ENCODE assay signal across 3 cellular contexts in the genomic region with DNA sequence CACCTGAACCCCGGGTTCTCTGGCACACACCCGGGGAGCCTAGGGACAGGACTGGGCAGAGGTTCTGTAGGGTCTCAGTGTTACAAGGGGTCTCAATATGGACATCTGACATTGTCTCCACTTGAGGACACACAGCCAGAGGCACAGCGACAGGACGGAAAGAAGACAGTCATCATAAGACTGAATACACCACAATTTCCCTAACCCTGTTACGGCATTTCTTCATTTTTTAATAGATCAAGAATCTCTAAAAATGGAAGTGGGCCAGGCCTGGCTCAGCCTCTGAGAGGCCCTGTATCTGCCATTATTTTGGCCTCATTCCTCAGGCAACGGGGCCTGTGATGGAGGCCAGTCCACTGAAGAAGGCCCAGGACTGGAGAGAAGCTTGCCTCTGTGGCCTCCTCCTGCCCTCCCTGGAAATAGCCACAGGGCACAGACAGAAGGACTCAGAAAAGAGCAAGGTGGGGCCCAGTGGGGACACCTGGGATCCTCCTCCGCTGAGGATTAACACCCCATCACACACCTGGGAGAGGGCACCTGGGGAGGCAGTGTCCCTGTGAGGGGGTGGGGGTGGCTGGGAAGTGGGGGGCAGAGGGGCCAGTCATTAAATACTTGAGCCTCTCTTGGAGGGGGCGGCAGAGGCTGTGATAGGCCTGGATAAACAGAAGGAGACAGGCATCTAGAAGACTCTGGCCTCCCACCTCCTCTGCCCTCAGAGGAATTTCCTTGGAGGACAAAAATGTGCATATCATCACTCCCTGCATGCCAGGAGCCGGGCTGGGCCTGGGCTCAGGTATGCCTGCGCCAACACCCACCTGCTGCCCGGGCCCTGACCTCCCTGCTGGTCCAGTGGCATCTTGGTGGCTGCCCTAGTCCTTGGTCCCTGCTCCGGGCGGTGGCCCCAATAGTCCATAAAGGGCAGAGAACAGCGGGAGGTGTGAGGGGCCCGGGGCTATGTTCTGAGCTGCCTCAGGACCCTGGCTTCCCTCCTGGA.
TF ChIP-seq lines count a peak whose summit lies in the region.

No MANE protein-coding gene starts in this region.

TF ChIP-seq in SK-N-SH treated with all-trans-retinoic acid at 6 μM for 48 hours, 23 proteins besides CTCF, POLR2A, EP300 and RAD21 (continues in another document):
- TF ChIP-seq, protein P1, sequence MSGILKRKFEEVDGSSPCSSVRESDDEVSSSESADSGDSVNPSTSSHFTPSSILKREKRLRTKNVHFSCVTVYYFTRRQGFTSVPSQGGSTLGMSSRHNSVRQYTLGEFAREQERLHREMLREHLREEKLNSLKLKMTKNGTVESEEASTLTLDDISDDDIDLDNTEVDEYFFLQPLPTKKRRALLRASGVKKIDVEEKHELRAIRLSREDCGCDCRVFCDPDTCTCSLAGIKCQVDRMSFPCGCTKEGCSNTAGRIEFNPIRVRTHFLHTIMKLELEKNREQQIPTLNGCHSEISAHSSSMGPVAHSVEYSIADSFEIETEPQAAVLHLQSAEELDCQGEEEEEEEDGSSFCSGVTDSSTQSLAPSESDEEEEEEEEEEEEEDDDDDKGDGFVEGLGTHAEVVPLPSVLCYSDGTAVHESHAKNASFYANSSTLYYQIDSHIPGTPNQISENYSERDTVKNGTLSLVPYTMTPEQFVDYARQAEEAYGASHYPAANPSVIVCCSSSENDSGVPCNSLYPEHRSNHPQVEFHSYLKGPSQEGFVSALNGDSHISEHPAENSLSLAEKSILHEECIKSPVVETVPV (CRISPR knock-in tag; IDR thresholded peaks at IDR 0.05) = no peak
- no peak for TF ChIP-seq ISL1 (CRISPR knock-in tag; IDR thresholded peaks at IDR 0.05)
- no peak for TF ChIP-seq OSR1 (CRISPR knock-in tag; IDR thresholded peaks at IDR 0.05)
- no peak for TF ChIP-seq ZC3H10 (CRISPR knock-in tag; IDR thresholded peaks at IDR 0.05)
- no peak for TF ChIP-seq CSDC2 (CRISPR knock-in tag; IDR thresholded peaks at IDR 0.05)
- TF ChIP-seq, protein P2, sequence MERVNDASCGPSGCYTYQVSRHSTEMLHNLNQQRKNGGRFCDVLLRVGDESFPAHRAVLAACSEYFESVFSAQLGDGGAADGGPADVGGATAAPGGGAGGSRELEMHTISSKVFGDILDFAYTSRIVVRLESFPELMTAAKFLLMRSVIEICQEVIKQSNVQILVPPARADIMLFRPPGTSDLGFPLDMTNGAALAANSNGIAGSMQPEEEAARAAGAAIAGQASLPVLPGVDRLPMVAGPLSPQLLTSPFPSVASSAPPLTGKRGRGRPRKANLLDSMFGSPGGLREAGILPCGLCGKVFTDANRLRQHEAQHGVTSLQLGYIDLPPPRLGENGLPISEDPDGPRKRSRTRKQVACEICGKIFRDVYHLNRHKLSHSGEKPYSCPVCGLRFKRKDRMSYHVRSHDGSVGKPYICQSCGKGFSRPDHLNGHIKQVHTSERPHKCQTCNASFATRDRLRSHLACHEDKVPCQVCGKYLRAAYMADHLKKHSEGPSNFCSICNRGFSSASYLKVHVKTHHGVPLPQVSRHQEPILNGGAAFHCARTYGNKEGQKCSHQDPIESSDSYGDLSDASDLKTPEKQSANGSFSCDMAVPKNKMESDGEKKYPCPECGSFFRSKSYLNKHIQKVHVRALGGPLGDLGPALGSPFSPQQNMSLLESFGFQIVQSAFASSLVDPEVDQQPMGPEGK (CRISPR knock-in tag; IDR thresholded peaks at IDR 0.05; ENCODE audit: borderline replicate concordance) = no peak
- no peak for TF ChIP-seq TOX (CRISPR knock-in tag; IDR thresholded peaks at IDR 0.05; ENCODE audit: borderline replicate concordance)
- TF ChIP-seq GLIS3 (CRISPR knock-in tag; IDR thresholded peaks at IDR 0.05) = no peak
- TF ChIP-seq, protein P3, sequence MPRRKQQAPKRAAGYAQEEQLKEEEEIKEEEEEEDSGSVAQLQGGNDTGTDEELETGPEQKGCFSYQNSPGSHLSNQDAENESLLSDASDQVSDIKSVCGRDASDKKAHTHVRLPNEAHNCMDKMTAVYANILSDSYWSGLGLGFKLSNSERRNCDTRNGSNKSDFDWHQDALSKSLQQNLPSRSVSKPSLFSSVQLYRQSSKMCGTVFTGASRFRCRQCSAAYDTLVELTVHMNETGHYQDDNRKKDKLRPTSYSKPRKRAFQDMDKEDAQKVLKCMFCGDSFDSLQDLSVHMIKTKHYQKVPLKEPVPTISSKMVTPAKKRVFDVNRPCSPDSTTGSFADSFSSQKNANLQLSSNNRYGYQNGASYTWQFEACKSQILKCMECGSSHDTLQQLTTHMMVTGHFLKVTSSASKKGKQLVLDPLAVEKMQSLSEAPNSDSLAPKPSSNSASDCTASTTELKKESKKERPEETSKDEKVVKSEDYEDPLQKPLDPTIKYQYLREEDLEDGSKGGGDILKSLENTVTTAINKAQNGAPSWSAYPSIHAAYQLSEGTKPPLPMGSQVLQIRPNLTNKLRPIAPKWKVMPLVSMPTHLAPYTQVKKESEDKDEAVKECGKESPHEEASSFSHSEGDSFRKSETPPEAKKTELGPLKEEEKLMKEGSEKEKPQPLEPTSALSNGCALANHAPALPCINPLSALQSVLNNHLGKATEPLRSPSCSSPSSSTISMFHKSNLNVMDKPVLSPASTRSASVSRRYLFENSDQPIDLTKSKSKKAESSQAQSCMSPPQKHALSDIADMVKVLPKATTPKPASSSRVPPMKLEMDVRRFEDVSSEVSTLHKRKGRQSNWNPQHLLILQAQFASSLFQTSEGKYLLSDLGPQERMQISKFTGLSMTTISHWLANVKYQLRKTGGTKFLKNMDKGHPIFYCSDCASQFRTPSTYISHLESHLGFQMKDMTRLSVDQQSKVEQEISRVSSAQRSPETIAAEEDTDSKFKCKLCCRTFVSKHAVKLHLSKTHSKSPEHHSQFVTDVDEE (CRISPR knock-in tag; IDR thresholded peaks at IDR 0.05) = no peak
- no peak for TF ChIP-seq TCF4 (CRISPR knock-in tag; IDR thresholded peaks at IDR 0.05; ENCODE audit: borderline replicate concordance)

TF ChIP-seq in SK-N-SH, 30 proteins besides CTCF, POLR2A, EP300 and RAD21:
- no peak for TF ChIP-seq RFX5 (IDR thresholded peaks at IDR 0.05; ENCODE audit: low read length)
- TF ChIP-seq, protein P4, sequence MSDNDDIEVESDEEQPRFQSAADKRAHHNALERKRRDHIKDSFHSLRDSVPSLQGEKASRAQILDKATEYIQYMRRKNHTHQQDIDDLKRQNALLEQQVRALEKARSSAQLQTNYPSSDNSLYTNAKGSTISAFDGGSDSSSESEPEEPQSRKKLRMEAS (IDR thresholded peaks at IDR 0.05; ENCODE audit: low read depth) = no peak
- TF ChIP-seq TCF12 (IDR thresholded peaks at IDR 0.05) = no peak
- no peak for TF ChIP-seq GATA2 (CRISPR knock-in tag; IDR thresholded peaks at IDR 0.05)
- no peak for TF ChIP-seq NRF1 (IDR thresholded peaks at IDR 0.05; ENCODE audit: low read depth, low read length)
TF ChIP-seq in SK-N-SH: peak in this region for 0.

TF ChIP-seq in IMR-90, 13 proteins besides CTCF, POLR2A, EP300 and RAD21:
- TF ChIP-seq RCOR1 (IDR thresholded peaks at IDR 0.05; ENCODE audit: insufficient replicate concordance, low read length) (no peak), CEBPB (IDR thresholded peaks at IDR 0.05; ENCODE audit: low read depth, low read length) (no peak), MAFK (IDR thresholded peaks at IDR 0.05; ENCODE audit: low read depth, low read length) (no peak), MAZ (IDR thresholded peaks at IDR 0.05; ENCODE audit: borderline replicate concordance, low read depth, low read length) (no peak), BHLHE40 (IDR thresholded peaks at IDR 0.05; ENCODE audit: low read depth, low read length) (no peak), MXI1 (IDR thresholded peaks at IDR 0.05; ENCODE audit: borderline replicate concordance, low read depth, low read length) (no peak)
- TF ChIP-seq, protein P5, sequence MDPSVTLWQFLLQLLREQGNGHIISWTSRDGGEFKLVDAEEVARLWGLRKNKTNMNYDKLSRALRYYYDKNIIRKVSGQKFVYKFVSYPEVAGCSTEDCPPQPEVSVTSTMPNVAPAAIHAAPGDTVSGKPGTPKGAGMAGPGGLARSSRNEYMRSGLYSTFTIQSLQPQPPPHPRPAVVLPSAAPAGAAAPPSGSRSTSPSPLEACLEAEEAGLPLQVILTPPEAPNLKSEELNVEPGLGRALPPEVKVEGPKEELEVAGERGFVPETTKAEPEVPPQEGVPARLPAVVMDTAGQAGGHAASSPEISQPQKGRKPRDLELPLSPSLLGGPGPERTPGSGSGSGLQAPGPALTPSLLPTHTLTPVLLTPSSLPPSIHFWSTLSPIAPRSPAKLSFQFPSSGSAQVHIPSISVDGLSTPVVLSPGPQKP (IDR thresholded peaks at IDR 0.05; ENCODE audit: borderline replicate concordance, low read depth, low read length) = no peak
